ENCODE assay signal across 8 cellular contexts in the genomic region with DNA sequence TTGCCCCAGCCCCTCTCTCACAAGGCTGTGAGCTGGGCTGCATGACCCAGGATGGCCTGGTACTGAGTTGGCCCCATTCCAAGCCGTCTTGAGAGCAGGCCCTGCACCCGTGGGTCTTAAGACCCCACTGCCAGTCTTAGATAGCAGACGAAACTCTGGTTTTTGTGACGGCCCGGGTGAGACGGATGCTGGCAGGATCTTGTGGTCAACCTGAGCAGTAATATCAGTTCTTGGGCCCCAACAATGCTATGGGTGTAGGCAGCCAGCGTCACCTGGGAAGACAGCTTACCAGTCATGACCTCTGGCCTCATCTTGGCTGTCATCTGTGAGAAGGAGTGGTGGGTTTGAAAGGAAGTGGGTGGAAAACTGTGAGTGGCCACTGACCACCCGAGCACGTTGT.
"Had no signal": no experiment of that assay in that cellular context is flagged by ENCODE, and none has a peak within 500 bp of the region (broad histone marks: within the 10 kb centered on the region; RNA-seq: fewer than 3 reads in every experiment).

No MANE protein-coding gene starts in this region.

- DNase-seq: GM23248, GOT3, H7, HFFc6 had no signal

- H3K9me3 ChIP-seq: HAP-1 had no signal

- ATAC-seq: HCT116, HepG2 had no signal

- H3K27ac ChIP-seq: GM23248, HL-60 had no signal

- H3K4me1 ChIP-seq: HAP-1 had no signal

- H3K4me3 ChIP-seq: GM23248, HAP-1 had no signal

- H2AFZ ChIP-seq: GM23248 had no signal

- H3K9ac ChIP-seq: GM23248 had no signal

- H3K36me3 ChIP-seq: HAP-1 had no signal
